ENCODE assay signal across 1 cellular context in the genomic region with DNA sequence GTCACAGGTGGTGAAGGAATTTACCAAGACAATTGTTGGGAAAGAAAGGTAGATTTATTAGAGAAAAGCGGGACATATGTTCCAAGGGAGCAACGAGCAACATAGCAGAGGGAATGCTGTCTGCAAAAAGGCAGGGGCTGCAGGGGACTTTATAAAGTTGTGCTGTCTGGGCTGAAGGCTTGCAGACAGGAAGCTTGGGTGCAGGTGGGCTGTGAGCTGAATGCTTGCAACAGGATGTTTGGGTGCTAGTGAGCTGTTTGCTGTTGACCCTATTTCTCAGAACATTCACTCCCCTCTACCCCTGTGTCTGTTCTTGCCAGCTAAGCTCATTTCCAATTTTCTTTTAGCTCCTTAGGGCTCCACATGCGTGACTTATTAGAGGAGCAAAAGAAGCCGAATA.
TF ChIP-seq lines count a peak whose summit lies in the region.

No MANE protein-coding gene starts in this region.

TF ChIP-seq in WTC11, 78 proteins besides CTCF, POLR2A, EP300 and RAD21 (continued from another document):
- TF ChIP-seq, protein P1, sequence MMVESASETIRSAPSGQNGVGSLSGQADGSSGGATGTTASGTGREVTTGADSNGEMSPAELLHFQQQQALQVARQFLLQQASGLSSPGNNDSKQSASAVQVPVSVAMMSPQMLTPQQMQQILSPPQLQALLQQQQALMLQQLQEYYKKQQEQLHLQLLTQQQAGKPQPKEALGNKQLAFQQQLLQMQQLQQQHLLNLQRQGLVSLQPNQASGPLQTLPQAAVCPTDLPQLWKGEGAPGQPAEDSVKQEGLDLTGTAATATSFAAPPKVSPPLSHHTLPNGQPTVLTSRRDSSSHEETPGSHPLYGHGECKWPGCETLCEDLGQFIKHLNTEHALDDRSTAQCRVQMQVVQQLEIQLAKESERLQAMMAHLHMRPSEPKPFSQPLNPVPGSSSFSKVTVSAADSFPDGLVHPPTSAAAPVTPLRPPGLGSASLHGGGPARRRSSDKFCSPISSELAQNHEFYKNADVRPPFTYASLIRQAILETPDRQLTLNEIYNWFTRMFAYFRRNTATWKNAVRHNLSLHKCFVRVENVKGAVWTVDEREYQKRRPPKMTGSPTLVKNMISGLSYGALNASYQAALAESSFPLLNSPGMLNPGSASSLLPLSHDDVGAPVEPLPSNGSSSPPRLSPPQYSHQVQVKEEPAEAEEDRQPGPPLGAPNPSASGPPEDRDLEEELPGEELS (CRISPR knock-in tag; IDR thresholded peaks at IDR 0.05): no peak
- TF ChIP-seq ZNF138 (CRISPR knock-in tag; conservative IDR thresholded peaks at IDR 0.05): no peak
